Comparison of ENCODE assay signal across 16 cellular contexts in the genomic region with DNA sequence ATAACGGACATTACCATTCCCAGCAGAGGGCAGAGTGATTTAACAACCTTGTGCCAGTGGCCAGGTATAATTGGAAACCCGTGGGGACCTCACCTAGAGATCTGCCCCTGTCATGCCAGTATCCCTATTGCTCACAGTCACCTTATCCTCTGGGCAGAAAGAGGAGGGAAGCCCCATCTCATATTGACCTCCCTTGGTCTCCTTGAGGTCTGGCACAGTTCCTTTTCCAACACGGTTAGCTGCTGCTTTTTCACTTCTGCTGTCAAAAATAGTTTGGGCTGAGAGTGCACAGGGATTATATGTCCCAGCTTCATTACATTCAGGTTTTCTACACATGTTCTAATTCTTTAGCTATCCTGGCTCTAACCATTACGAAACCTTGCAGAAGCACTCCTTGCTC.
DNase-seq lines count a peak whose midpoint lies in the region; ATAC-seq and TF ChIP-seq lines count a peak whose summit lies in the region.
"Had no signal": no experiment of that assay in that cellular context is flagged by ENCODE, and none has a peak within 500 bp of the region (broad histone marks: within the 10 kb centered on the region; RNA-seq: fewer than 3 reads in every experiment).

No MANE protein-coding gene starts in this region.

- no peaks in the 10 kb centered on the region for H3K4me1 ChIP-seq in HCT116 (ENCODE audit: control insufficient read depth in 1 of 2, insufficient read depth in 2 of 2, low read length in 2 of 2)

- H3K9ac ChIP-seq in HCT116 (ENCODE audit: low read length), result no peak overlapping the region

- no peaks in the 10 kb centered on the region for H4K20me1 ChIP-seq in HCT116 (ENCODE audit: insufficient read depth)

- peak; percentile 60; the same call in 1 of the 2 replicates for ATAC-seq in HCT116
- ATAC-seq in HG02763 (IDR thresholded peaks at IDR 0.05; ENCODE audit: unreplicated experiment), result no peak
- ATAC-seq: SK-N-SH treated with all-trans-retinoic acid at 6 μM for 48 hours had no signal

- no peaks in the 10 kb centered on the region for H3K79me2 ChIP-seq in HCT116 (ENCODE audit: insufficient read depth, low read length)

- TF ChIP-seq RAD21 in HCT116 (IDR thresholded peaks at IDR 0.05; ENCODE audit: low read depth), result 0 out of 2 replicates have a peak, but pooled peaks have one; percentile 17

- RAD21 ChIA-PET in HCT116 (lab: Charles Lee; ENCODE audit: low non-redundant PET in 1 of 2, low total read pairs in 2 of 2, uncharacterized antibody in 2 of 2, unreplicated experiment in 2 of 2), result no interaction called here

- TF ChIP-seq POLR2A in HCT116 (IDR thresholded peaks at IDR 0.05; ENCODE audit: borderline replicate concordance, extremely low read depth, insufficient read depth, insufficient read length), result no peak

- peak in 2 of 3 experiments; percentile 29 to 30; a peak in 3 of 6 replicates for TF ChIP-seq CTCF in HCT116 (IDR thresholded peaks at IDR 0.05 in 2 of 3, conservative IDR thresholded peaks at IDR 0.05 in 1 of 3; ENCODE audit: borderline replicate concordance in 1 of 3, insufficient read depth in 1 of 3, low read depth in 2 of 3, low read length in 2 of 3)

- DNase-seq in NCI-H146 (lab: John Stamatoyannopoulos, UW), result peak; percentile 1
- DNase-seq in NCI-H146 treated with DMSO at 0.1 percent for 48 hours (lab: John Stamatoyannopoulos, UW; ENCODE audit: unreplicated experiment), result no peak
- DNase-seq in HCT116 (ENCODE audit: low read depth, low spot score), result no peak
- peak; percentile 2 for DNase-seq in SW480 (ENCODE audit: low spot score)
- peak; percentile 12 for DNase-seq in iPS-NIHi7 (ENCODE audit: extremely low spot score)
- DNase-seq in AML-193 (lab: John Stamatoyannopoulos, UW), result no peak
- no peak for DNase-seq in activated effector memory CD4-positive, alpha-beta T cell treated with Interleukin-2 at 50 U/mL for 16 hours
- DNase-seq: C1 segment of cervical spinal cord, DMS79 treated with DMSO at 0.1 percent for 48 hours, GDM1, NCI-H1694, NCI-H2171, NCI-H510A, PC-9 had no signal

- CTCF ChIA-PET in HCT116 (lab: Charles Lee), result no interaction called here

- no peaks in the 10 kb centered on the region for H3K36me3 ChIP-seq in HCT116 (ENCODE audit: control insufficient read depth in 1 of 2, insufficient read depth in 2 of 2, low read length in 2 of 2)

- no peaks in the 10 kb centered on the region for H3K9me3 ChIP-seq in HCT116 (ENCODE audit: control insufficient read depth in 1 of 2, insufficient read depth in 1 of 2, low read depth in 1 of 2, low read length in 2 of 2)

- H2AFZ ChIP-seq in HCT116 (ENCODE audit: low read depth, low read length, poor library complexity, severe bottlenecking), result no peak overlapping the region
- H2AFZ ChIP-seq: PC-9 had no signal

- POLR2A ChIA-PET in HCT116 (lab: Charles Lee), result no interaction called here

- H3K4me3 ChIP-seq in HCT116 (replicated peaks in 1 of 2; ENCODE audit: low read depth in 1 of 2, low read length in 2 of 2), result no peak overlapping the region
- H3K4me3 ChIP-seq: PC-9 had no signal

- intact Hi-C loops in HCT116 (cut with micrococcal nuclease), result no loop called here

- no peak overlapping the region for H3K4me2 ChIP-seq in HCT116 (ENCODE audit: low read length)
- H3K4me2 ChIP-seq: PC-9 had no signal

- H3K27ac ChIP-seq in HCT116 (ENCODE audit: low read depth, low read length), result no peak overlapping the region
- H3K27ac ChIP-seq: PC-9 had no signal

- no TSS peak for BruUV-seq in HCT116 (replicated peaks; lab: Mats Ljungman, UMichigan)

- no peaks in the 10 kb centered on the region for H3K27me3 ChIP-seq in HCT116 (ENCODE audit: insufficient read depth, low read length)

- H3K9me2 ChIP-seq in HCT116 (ENCODE audit: insufficient read depth), result no peaks in the 10 kb centered on the region

TF ChIP-seq in HCT116, 20 proteins besides CTCF, POLR2A, EP300 and RAD21:
- TF ChIP-seq SRF (IDR thresholded peaks at IDR 0.05; ENCODE audit: low read depth) (no peak), JUND (IDR thresholded peaks at IDR 0.05) (no peak), EZH2phosphoT487 (IDR thresholded peaks at IDR 0.05; ENCODE audit: borderline replicate concordance) (no peak), YY1 (IDR thresholded peaks at IDR 0.05; ENCODE audit: extremely low read depth, insufficient replicate concordance, low read depth, low read length) (no peak), MAX (IDR thresholded peaks at IDR 0.05) (no peak)
TF ChIP-seq in HCT116: peak in this region for 0.

Comparison
In these comparisons a context has a peak if more than half of its experiments do, and no peak if none do; other contexts are left out.
1. DNase-seq: peak in NCI-H146 (single experiment), SW480 (single experiment) and iPS-NIHi7 (single experiment); none in NCI-H146 treated with DMSO at 0.1 percent for 48 hours (single experiment), HCT116 (single experiment), AML-193 (0 of 2) and activated effector memory CD4-positive, alpha-beta T cell treated with Interleukin-2 at 50 U/mL for 16 hours (single experiment).